In the genomic region with DNA sequence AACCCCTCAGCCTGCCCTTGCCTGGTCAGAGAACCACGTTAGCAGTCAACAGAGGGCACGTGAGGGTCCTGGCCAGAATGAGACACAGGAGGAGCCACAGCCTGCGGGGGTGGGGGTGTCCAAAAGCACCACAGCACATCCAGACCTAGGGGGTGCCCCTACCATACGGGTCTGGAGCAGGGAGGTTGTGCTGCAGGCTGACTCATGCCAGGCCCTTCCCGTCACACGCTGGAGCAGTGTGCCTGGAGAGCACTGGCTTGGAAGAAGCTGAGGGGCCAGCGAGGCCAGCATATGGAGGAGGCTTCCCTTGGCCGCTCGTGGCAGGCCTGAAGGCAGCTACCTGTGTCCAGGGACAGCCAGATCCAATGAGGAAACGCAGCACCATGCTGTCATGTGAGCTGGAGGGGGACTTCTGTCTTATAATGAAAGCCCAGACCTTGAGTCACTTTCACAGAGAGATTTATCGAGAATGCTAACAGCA, we compare ENCODE assay signal across 9 cellular contexts. TPM values are rescaled to one million over a fixed set of nuclear protein-coding genes. Genes with fewer than 3 reads are reported as not detected.
DNase-seq lines count a peak whose midpoint lies in the region; ATAC-seq and TF ChIP-seq lines count a peak whose summit lies in the region.
"Had no signal": no experiment of that assay in that cellular context is flagged by ENCODE, and none has a peak within 500 bp of the region (broad histone marks: within the 10 kb centered on the region; RNA-seq: fewer than 3 reads in every experiment).

No MANE protein-coding gene starts in this region.

- no peak for DNase-seq in GM23338 (ENCODE audit: low spot score)
- DNase-seq in Peyer's patch, result no peak
- peak; percentile 77 for DNase-seq in endodermal cell
- DNase-seq in NCI-H187 (lab: John Stamatoyannopoulos, UW), result no peak
- DNase-seq in effector memory CD8-positive, alpha-beta T cell, result no peak
- DNase-seq in NCI-H146 treated with DMSO at 0.1 percent for 48 hours (lab: John Stamatoyannopoulos, UW; ENCODE audit: unreplicated experiment), result no peak
- DNase-seq: activated CD4-positive, CD25-positive, alpha-beta regulatory T cell had no signal

- ATAC-seq in GM23338 (no peak), GM21825 (IDR thresholded peaks at IDR 0.05; ENCODE audit: unreplicated experiment) (no peak)
- no peak for ATAC-seq in effector memory CD8-positive, alpha-beta T cell (replicated peaks)

- no peak overlapping the region for H2AFZ ChIP-seq in GM23338

- no peak overlapping the region for H3K4me3 Mint-ChIP-seq in GM23338
- H3K4me3 Mint-ChIP-seq in endodermal cell, result no peak overlapping the region
- peak overlapping the region in 1 of 2 donors; percentile 89 for H3K4me3 Mint-ChIP-seq in effector memory CD8-positive, alpha-beta T cell

- H3K9ac ChIP-seq in endodermal cell (ENCODE audit: extremely low read depth, low read length, poor library complexity, severe bottlenecking), result no peak overlapping the region

- no peak for TF ChIP-seq POLR2A in Peyer's patch (IDR thresholded peaks at IDR 0.05)

- H3K27me3 ChIP-seq in GM23338 (ENCODE audit: insufficient read depth) (no peaks in the 10 kb centered on the region), Peyer's patch (no peaks in the 10 kb centered on the region), endodermal cell (ENCODE audit: control insufficient read depth, insufficient read depth, low read length, poor library complexity, severe bottlenecking) (no peaks in the 10 kb centered on the region)

- peaks cover 6% of the 10 kb centered on the region; the same call in 1 of the 2 replicates for H3K4me1 ChIP-seq in GM23338 (ENCODE audit: insufficient read depth)
- H3K4me1 ChIP-seq in Peyer's patch, result no peaks in the 10 kb centered on the region
- H3K4me1 ChIP-seq in endodermal cell (ENCODE audit: control insufficient read depth, insufficient read depth, low read length), result no peaks in the 10 kb centered on the region

- H3K9me3 Mint-ChIP-seq in GM23338 (no peaks in the 10 kb centered on the region), endodermal cell (peaks cover 59% of the 10 kb centered on the region)
- no peaks in the 10 kb centered on the region for H3K9me3 Mint-ChIP-seq in effector memory CD8-positive, alpha-beta T cell

- peaks cover 30% of the 10 kb centered on the region for H3K4me1 Mint-ChIP-seq in GM23338
- H3K4me1 Mint-ChIP-seq in endodermal cell, result peaks cover 18% of the 10 kb centered on the region
- peaks cover 12 to 14% of the 10 kb centered on the region in 2 donors for H3K4me1 Mint-ChIP-seq in effector memory CD8-positive, alpha-beta T cell (ENCODE audit: low read depth in 2 of 2)

- H3K27ac Mint-ChIP-seq in GM23338, result no peak overlapping the region; the same call in 1 of the 2 replicates
- H3K27ac Mint-ChIP-seq in endodermal cell, result no peak overlapping the region
- peak overlapping the region in 1 of 2 donors; percentile 95 for H3K27ac Mint-ChIP-seq in effector memory CD8-positive, alpha-beta T cell

- 0 out of 2 replicates have a peak overlapping the region, but pooled peaks have one; percentile 26 for H3K4me2 ChIP-seq in GM23338

- H3K36me3 Mint-ChIP-seq in GM23338 (ENCODE audit: low read depth) (peaks cover 5% of the 10 kb centered on the region; the same call in 2 of the 3 replicates), endodermal cell (ENCODE audit: low read depth) (peaks cover 3% of the 10 kb centered on the region)
- peaks cover 40% of the 10 kb centered on the region for H3K36me3 Mint-ChIP-seq in effector memory CD8-positive, alpha-beta T cell (ENCODE audit: insufficient read depth)

- peaks cover 6% of the 10 kb centered on the region for H3K27me3 Mint-ChIP-seq in GM23338 (ENCODE audit: insufficient read depth, low read depth, poor library complexity)
- peaks cover 3% of the 10 kb centered on the region for H3K27me3 Mint-ChIP-seq in endodermal cell (ENCODE audit: insufficient read depth)
- no peaks in the 10 kb centered on the region for H3K27me3 Mint-ChIP-seq in effector memory CD8-positive, alpha-beta T cell

- H3K9me3 ChIP-seq in Peyer's patch (no peaks in the 10 kb centered on the region), endodermal cell (ENCODE audit: control insufficient read depth, low read length) (no peaks in the 10 kb centered on the region)

- no peaks in the 10 kb centered on the region for H3K9me2 ChIP-seq in GM23338 (ENCODE audit: insufficient read depth)

- no peaks in the 10 kb centered on the region for H4K20me1 ChIP-seq in GM23338 (replicated peaks; ENCODE audit: insufficient read depth)

- no peaks in the 10 kb centered on the region for H3K79me2 ChIP-seq in GM23338 (replicated peaks; ENCODE audit: insufficient read depth)

- H3K4me3 ChIP-seq in GM23338 (no peak overlapping the region), Peyer's patch (no peak overlapping the region), endodermal cell (ENCODE audit: low read length) (no peak overlapping the region), skin epidermis (no peak overlapping the region)

- no peaks in the 10 kb centered on the region for H3F3A ChIP-seq in GM23338 (replicated peaks; ENCODE audit: low read depth)

- 83 to 87% methylated on average over 2 to 11 of the region's 11 CpGs for WGBS in endodermal cell (ENCODE audit: insufficient coverage in 1 of 2, insufficient read length in 1 of 2), 2 experiments

- H3K36me3 ChIP-seq in GM23338 (ENCODE audit: insufficient read depth) (no peaks in the 10 kb centered on the region), Peyer's patch (peaks cover 0 to 16% (median 0%) of the 10 kb centered on the region in 3 donors), endodermal cell (ENCODE audit: control insufficient read depth, insufficient read depth, low read length) (no peaks in the 10 kb centered on the region)

- H3K27ac ChIP-seq in GM23338 (ENCODE audit: low read depth) (no peak overlapping the region), Peyer's patch (peak overlapping the region in 3 of 4 donors; percentile 86 to 92 (median 87)), endodermal cell (ENCODE audit: low read depth, low read length) (no peak overlapping the region), skin epidermis (peak overlapping the region in 20 of 21 experiments; percentile 14 to 97 (median 92))

- TF ChIP-seq CTCF in GM23338 (conservative IDR thresholded peaks at IDR 0.05; ENCODE audit: low read depth in 2 of 2), result no peak
- no peak for TF ChIP-seq CTCF in Peyer's patch (IDR thresholded peaks at IDR 0.05)
- TF ChIP-seq CTCF in endodermal cell (conservative IDR thresholded peaks at IDR 0.05), result no peak

TF ChIP-seq in GM23338, 12 proteins besides CTCF, POLR2A, EP300 and RAD21:
- no peak for TF ChIP-seq POLR2AphosphoS5 (IDR thresholded peaks at IDR 0.05; ENCODE audit: low read depth)
- TF ChIP-seq ZNF114 (CRISPR knock-in tag; IDR thresholded peaks at IDR 0.05), result no peak
- TF ChIP-seq CREB1 (CRISPR knock-in tag; IDR thresholded peaks at IDR 0.05; ENCODE audit: low read depth), result no peak
- TF ChIP-seq JUNB (IDR thresholded peaks at IDR 0.05; ENCODE audit: unreplicated experiment), result no peak
- TF ChIP-seq STAT1 (IDR thresholded peaks at IDR 0.05; ENCODE audit: unreplicated experiment), result no peak

RNA-seq across cellular contexts. Expression of a gene that starts 1.5 kb away (rescaled TPM):
- total RNA-seq in GM23338 (2014; rRNA removed; shearing (Covaris generic)), result 30.4 and 38.0 TPM in 2 replicates
- 21.6 and 23.0 TPM in 2 replicates for polyA plus RNA-seq in GM23338 (2016; fragmentation: Nextera tagmentation; extraction: Ambion mirVana)
- total RNA-seq in Peyer's patch (100 to 1,000 TPM; 111 to 150 (median 122) TPM), endodermal cell (10 to 100 TPM; 61.1 to 73.9 TPM)
- polyA plus RNA-seq in endodermal cell (2013, experiment 1 of 2), result 41.3 TPM
- polyA plus RNA-seq in endodermal cell (2013, experiment 2 of 2), result 36.5 TPM

RNA-seq across cellular contexts. Expression of a gene that starts 48.6 kb away (rescaled TPM):
- 4.4 and 9.7 TPM in 2 replicates for total RNA-seq in GM23338 (2014; rRNA removed; shearing (Covaris generic))
- 2.4 and 2.5 TPM in 2 replicates for polyA plus RNA-seq in GM23338 (2016; fragmentation: Nextera tagmentation; extraction: Ambion mirVana)
- total RNA-seq in Peyer's patch (10 to 100 TPM; 10.7 to 32.6 (median 12.8) TPM), endodermal cell (1 to 10 TPM; 4.8 to 8.1 TPM)
- 4.8 TPM for polyA plus RNA-seq in endodermal cell (2013, experiment 1 of 2)
- polyA plus RNA-seq in endodermal cell (2013, experiment 2 of 2), result 5.3 TPM

RNA-seq across cellular contexts. Expression of a gene that starts 49.6 kb away (rescaled TPM):
- total RNA-seq in GM23338 (2014; rRNA removed; shearing (Covaris generic)), result 169 and 188 TPM in 2 replicates
- 33.0 and 33.2 TPM in 2 replicates for polyA plus RNA-seq in GM23338 (2016; fragmentation: Nextera tagmentation; extraction: Ambion mirVana)
- total RNA-seq in Peyer's patch (10 to 100 TPM; 44.1 to 70.6 (median 55.6) TPM), endodermal cell (100 to 1,000 TPM in 1 of 2 donors, 10 to 100 TPM in 1; 93.4 to 112 TPM)
- 60.4 TPM for polyA plus RNA-seq in endodermal cell (2013, experiment 1 of 2)
- 63.4 TPM for polyA plus RNA-seq in endodermal cell (2013, experiment 2 of 2)

Comparison
In these comparisons a context has a peak if more than half of its experiments do, and no peak if none do; other contexts are left out.
1. H3K27ac ChIP-seq: peak in Peyer's patch (3 of 4) and skin epidermis (20 of 21); none in GM23338 (single experiment) and endodermal cell (single experiment).